12 cellular contexts compared by ENCODE assay signal in the genomic region with DNA sequence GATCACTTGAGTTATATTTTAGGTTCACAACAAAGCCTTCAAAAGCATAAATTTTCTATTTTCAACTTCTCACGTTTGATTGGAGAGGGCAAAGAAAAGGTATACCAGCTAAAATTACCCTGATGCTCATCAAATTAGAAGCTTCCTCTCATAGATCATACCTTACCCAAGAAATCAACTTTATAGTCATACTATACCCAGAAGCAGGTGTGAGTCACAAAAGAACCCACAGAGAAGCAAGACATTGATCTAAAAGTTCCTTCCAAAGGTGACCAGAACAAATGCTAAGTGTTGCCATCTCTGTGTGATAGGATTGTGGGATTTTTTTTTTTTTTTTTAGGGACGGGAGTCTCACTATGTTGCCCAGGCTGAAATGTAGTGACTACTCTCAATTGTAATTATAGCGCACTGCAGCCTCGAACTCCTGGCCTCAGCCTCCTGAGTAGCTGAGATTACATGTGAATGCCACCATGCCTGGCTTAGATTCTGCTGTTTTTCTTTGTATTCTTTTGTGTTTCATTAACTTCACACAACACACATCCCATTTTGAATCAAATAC. TPM values are rescaled to one million over a fixed set of nuclear protein-coding genes. Genes with fewer than 3 reads are reported as not detected.
DNase-seq lines count a peak whose midpoint lies in the region; ATAC-seq and TF ChIP-seq lines count a peak whose summit lies in the region.
"Had no signal": no experiment of that assay in that cellular context is flagged by ENCODE, and none has a peak within 500 bp of the region (broad histone marks: within the 10 kb centered on the region; RNA-seq: fewer than 3 reads in every experiment).

No MANE protein-coding gene starts in this region.

- H3K9me3 ChIP-seq in CD4-positive, alpha-beta T cell (ENCODE audit: control insufficient read depth, low read length): no peaks in the 10 kb centered on the region
- no peaks in the 10 kb centered on the region for H3K9me3 ChIP-seq in esophagus muscularis mucosa
- H3K9me3 ChIP-seq: colonic mucosa had no signal

- H3K36me3 ChIP-seq in esophagus muscularis mucosa: peaks cover 15 to 34% (median 25%) of the 10 kb centered on the region in 4 donors
- H3K36me3 ChIP-seq: colonic mucosa had no signal

- DNase-seq in CD4-positive, alpha-beta T cell: no peak
- DNase-seq in HFF-Myc (ENCODE audit: extremely low read depth, low read depth) (no peak), mesothelial cell of epicardium (ENCODE audit: low spot score in 2 of 2, unreplicated experiment in 2 of 2) (no peak), NCI-H1105 treated with DMSO at 0.1 percent for 48 hours (lab: John Stamatoyannopoulos, UW) (no peak), putamen (ENCODE audit: low spot score) (no peak), esophagus muscularis mucosa (ENCODE audit: extremely low spot score) (no peak), DMS79 (lab: John Stamatoyannopoulos, UW) (no peak)
- DNase-seq: activated gamma-delta T cell; colonic mucosa; NCI-H2107; stimulated activated CD4-positive, alpha-beta T cell treated with anti-CD3 and anti-CD28 coated beads, Interleukin-15, amount 100 ng/mL, for 24 hours had no signal

- TF ChIP-seq CTCF in CD4-positive, alpha-beta T cell (IDR thresholded peaks at IDR 0.05): no peak
- TF ChIP-seq CTCF in HFF-Myc (IDR thresholded peaks at IDR 0.05; ENCODE audit: low read depth, low read length, missing control alignments) (no peak), mesothelial cell of epicardium (IDR thresholded peaks at IDR 0.05; ENCODE audit: unreplicated experiment) (no peak), esophagus muscularis mucosa (IDR thresholded peaks at IDR 0.05) (no peak)

- peak overlapping the region; percentile 99 for H3K4me3 ChIP-seq in HFF-Myc (replicated peaks; ENCODE audit: low read depth, low read length)
- no peak overlapping the region for H3K4me3 ChIP-seq in esophagus muscularis mucosa
- H3K4me3 ChIP-seq: colonic mucosa had no signal

- H3K36me3 Mint-ChIP-seq in CD4-positive, alpha-beta T cell (ENCODE audit: low read depth): peaks cover 67% of the 10 kb centered on the region
- peaks cover 86% of the 10 kb centered on the region for H3K36me3 Mint-ChIP-seq in activated T-helper 17 cell treated with anti-CD3 and anti-CD28 coated beads, Interleukin-2, amount 50 U/mL, for 72 hours (ENCODE audit: low read depth)
- peaks cover 22% of the 10 kb centered on the region for H3K36me3 Mint-ChIP-seq in mesothelial cell of epicardium

- POLR2A ChIA-PET in CD4-positive, alpha-beta T cell (lab: Charles Lee): interaction anchor here (0.7 to 1.3 kb wide), 5 partner anchors 115 to 1633 kb away, joined by 3 to 4 read pairs (median 3); a partner anchor contains a TSS

- H3K4me1 ChIP-seq in esophagus muscularis mucosa: peaks cover 28 to 74% (median 65%) of the 10 kb centered on the region in 4 donors
- H3K4me1 ChIP-seq: colonic mucosa had no signal

- intact Hi-C loops in CD4-positive, alpha-beta T cell (cut with DNase I, micrococcal nuclease): no loop called here
- intact Hi-C loops in esophagus muscularis mucosa (cut with DNase I): no loop called here

- no peak for TF ChIP-seq POLR2A in esophagus muscularis mucosa (IDR thresholded peaks at IDR 0.05; ENCODE audit: low read depth)

- peak overlapping the region; percentile 77 for H3K4me3 Mint-ChIP-seq in CD4-positive, alpha-beta T cell
- H3K4me3 Mint-ChIP-seq in activated T-helper 17 cell treated with anti-CD3 and anti-CD28 coated beads, Interleukin-2, amount 50 U/mL, for 72 hours: peak overlapping the region; percentile 96
- no peak overlapping the region for H3K4me3 Mint-ChIP-seq in mesothelial cell of epicardium

- 87% methylated on average over 4 of the region's 4 CpGs for WGBS in esophagus muscularis mucosa

- H3K27ac ChIP-seq in CD4-positive, alpha-beta T cell (ENCODE audit: low read depth, low read length): no peak overlapping the region
- no peak overlapping the region for H3K27ac ChIP-seq in esophagus muscularis mucosa (replicated peaks in 1 of 4)
- H3K27ac ChIP-seq: colonic mucosa had no signal

- no peaks in the 10 kb centered on the region for H3K27me3 ChIP-seq in CD4-positive, alpha-beta T cell (ENCODE audit: control insufficient read depth, insufficient read depth, low read length)
- H3K27me3 ChIP-seq in esophagus muscularis mucosa: no peaks in the 10 kb centered on the region
- H3K27me3 ChIP-seq: colonic mucosa had no signal

- CTCF ChIA-PET in CD4-positive, alpha-beta T cell (lab: Charles Lee): interaction anchor here (0.7 to 2.5 kb wide), 3 partner anchors 21 to 115 kb away, joined by 3 to 11 read pairs (median 5); no protein-coding TSS in a partner anchor

- ATAC-seq in CD4-positive, alpha-beta T cell (ENCODE audit: poor library complexity): no peak
- peak; percentile 41 for ATAC-seq in activated T-helper 17 cell treated with anti-CD3 and anti-CD28 coated beads, Interleukin-2, amount 50 U/mL, for 72 hours (replicated peaks)

- H3K27ac Mint-ChIP-seq in CD4-positive, alpha-beta T cell: peak overlapping the region; percentile 20
- peak overlapping the region; percentile 92 for H3K27ac Mint-ChIP-seq in activated T-helper 17 cell treated with anti-CD3 and anti-CD28 coated beads, Interleukin-2, amount 50 U/mL, for 72 hours
- H3K27ac Mint-ChIP-seq in mesothelial cell of epicardium: peak overlapping the region; percentile 34

- no peaks in the 10 kb centered on the region for H3K27me3 Mint-ChIP-seq in CD4-positive, alpha-beta T cell
- no peaks in the 10 kb centered on the region for H3K27me3 Mint-ChIP-seq in activated T-helper 17 cell treated with anti-CD3 and anti-CD28 coated beads, Interleukin-2, amount 50 U/mL, for 72 hours
- H3K27me3 Mint-ChIP-seq in mesothelial cell of epicardium (ENCODE audit: low read depth): no peaks in the 10 kb centered on the region

- no peak for TF ChIP-seq EP300 in esophagus muscularis mucosa (IDR thresholded peaks at IDR 0.05)

- H3K4me1 Mint-ChIP-seq in CD4-positive, alpha-beta T cell (ENCODE audit: low read depth): peaks cover 74% of the 10 kb centered on the region
- H3K4me1 Mint-ChIP-seq in activated T-helper 17 cell treated with anti-CD3 and anti-CD28 coated beads, Interleukin-2, amount 50 U/mL, for 72 hours: peaks cover 60% of the 10 kb centered on the region
- H3K4me1 Mint-ChIP-seq in mesothelial cell of epicardium: peaks cover 33% of the 10 kb centered on the region

- H3K9me3 Mint-ChIP-seq in CD4-positive, alpha-beta T cell: no peaks in the 10 kb centered on the region
- peaks cover 3% of the 10 kb centered on the region for H3K9me3 Mint-ChIP-seq in activated T-helper 17 cell treated with anti-CD3 and anti-CD28 coated beads, Interleukin-2, amount 50 U/mL, for 72 hours
- no peaks in the 10 kb centered on the region for H3K9me3 Mint-ChIP-seq in mesothelial cell of epicardium

RNA-seq across cellular contexts. Expression of a gene that starts 3.3 kb away (rescaled TPM):
- total RNA-seq in CD4-positive, alpha-beta T cell: 10 to 100 TPM; 21.8 to 23.2 TPM
- total RNA-seq in activated T-helper 17 cell treated with anti-CD3 and anti-CD28 coated beads, Interleukin-2, amount 50 U/mL, for 72 hours: 100 to 1,000 TPM in 1 of 2 donors, 10 to 100 TPM in 1; 64.0 to 107 TPM
- 45.5 to 46.7 TPM (median 46.1 TPM) in 3 replicates for total RNA-seq in mesothelial cell of epicardium
- total RNA-seq in esophagus muscularis mucosa: 10 to 100 TPM; 48.6 to 64.2 (median 58.7) TPM

Comparison
In these comparisons a context has a peak if more than half of its experiments do, and no peak if none do; other contexts are left out.
1. H3K27ac Mint-ChIP-seq: peak in every context shown above with its lines; median percentile 92 in activated T-helper 17 cell treated with anti-CD3 and anti-CD28 coated beads, Interleukin-2, amount 50 U/mL, for 72 hours; 34 in mesothelial cell of epicardium; 20 in CD4-positive, alpha-beta T cell.